In the genomic region with DNA sequence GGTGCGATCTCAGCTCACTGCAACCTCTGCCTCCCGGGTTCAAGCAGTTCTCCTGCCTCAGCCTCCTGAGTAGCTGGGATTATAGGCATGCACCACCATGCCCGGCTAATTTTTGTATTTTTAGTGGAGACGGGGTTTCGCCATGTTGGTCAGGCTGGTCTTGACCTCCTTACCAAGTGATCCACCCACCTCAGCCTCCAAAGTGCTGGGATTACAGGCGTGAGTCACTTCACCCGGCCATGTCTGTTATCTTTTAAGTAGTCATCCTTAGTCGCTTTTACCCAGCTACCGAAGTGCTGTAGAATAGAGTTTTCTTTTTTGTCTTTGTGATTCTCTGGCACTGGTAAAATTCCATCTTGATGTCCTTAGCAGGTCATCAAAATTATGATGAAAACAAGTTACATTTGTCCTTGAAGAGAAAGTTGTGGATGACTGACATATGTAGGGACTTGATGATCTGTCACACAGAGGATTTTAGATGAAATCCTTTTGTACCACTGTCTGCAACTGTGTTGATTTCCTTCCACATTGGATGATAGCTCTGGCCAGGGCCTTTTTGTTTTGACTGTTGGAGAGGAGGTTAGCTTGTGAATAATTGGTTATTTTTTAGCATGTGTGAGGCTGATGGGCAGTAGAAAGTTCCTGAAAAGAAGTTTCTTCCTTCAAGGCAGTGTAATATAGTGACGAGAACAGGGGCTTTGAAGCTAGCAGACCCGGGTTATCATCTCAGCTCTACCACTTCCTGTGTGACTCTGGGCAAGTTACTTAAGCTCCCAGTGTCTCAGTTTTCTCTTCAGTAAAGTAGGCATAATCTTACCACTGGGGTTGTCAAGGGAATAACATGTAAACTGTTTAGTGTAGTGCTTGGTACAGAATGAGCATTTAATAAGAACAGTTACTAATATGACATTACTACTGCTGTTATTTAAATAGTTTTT, we compare ENCODE assay signal across 8 cellular contexts. TPM values are rescaled to one million over a fixed set of nuclear protein-coding genes. Genes with fewer than 3 reads are reported as not detected.
DNase-seq lines count a peak whose midpoint lies in the region; ATAC-seq, FAIRE-seq and TF ChIP-seq lines count a peak whose summit lies in the region.

No MANE protein-coding gene starts in this region.

- H3K27ac Mint-ChIP-seq in naive thymus-derived CD8-positive, alpha-beta T cell, result peak overlapping the region; percentile 88 to 96 (median 92)

- peak overlapping the region in 9 of 10 donors; percentile 34 to 72 (median 66) for H3K4me3 Mint-ChIP-seq in naive thymus-derived CD8-positive, alpha-beta T cell

- POLR2A ChIA-PET in naive thymus-derived CD8-positive, alpha-beta T cell (lab: Charles Lee), result interaction anchor here (1.4 to 7.8 kb wide), 2 partner anchors 12 to 18 kb away, joined by 4 to 64 read pairs; partner anchors contain the start of gene ATG7

- peak; percentile 20 for DNase-seq in activated gamma-delta T cell treated with anti-CD3 and anti-CD28 coated beads, Interleukin-2, amount 50 U/mL, for 16 hours (ENCODE audit: low read depth)
- DNase-seq in naive thymus-derived CD8-positive, alpha-beta T cell, result peak in 7 of 10 donors; percentile 17 to 61 (median 47)
- no peak for DNase-seq in iPS-NIHi7 (ENCODE audit: extremely low spot score)
- no peak for DNase-seq in NCI-H510A (lab: John Stamatoyannopoulos, UW)
- DNase-seq in D721Med (ENCODE audit: insufficient read length, low spot score), result no peak

- ATAC-seq in GM18861 (IDR thresholded peaks at IDR 0.05; ENCODE audit: unreplicated experiment), result peak; percentile 30
- peak; percentile 33 for ATAC-seq in HG03378 (IDR thresholded peaks at IDR 0.05; ENCODE audit: unreplicated experiment)
- ATAC-seq in naive thymus-derived CD8-positive, alpha-beta T cell, result peak; percentile 89 to 90
- no peak for ATAC-seq in HG02588 (IDR thresholded peaks at IDR 0.05; ENCODE audit: unreplicated experiment)

- no peaks in the 10 kb centered on the region for H3K27me3 Mint-ChIP-seq in naive thymus-derived CD8-positive, alpha-beta T cell

- H3K36me3 Mint-ChIP-seq in naive thymus-derived CD8-positive, alpha-beta T cell, result peaks cover 0 to 4% (median 2%) of the 10 kb centered on the region in 3 donors

- TF ChIP-seq CTCF in D721Med (IDR thresholded peaks at IDR 0.05; ENCODE audit: insufficient read depth, missing control alignments), result no peak

- H3K4me1 Mint-ChIP-seq in naive thymus-derived CD8-positive, alpha-beta T cell, result peaks cover 35 to 63% (median 56%) of the 10 kb centered on the region in 4 donors

- FAIRE-seq in D721Med (lab: Jason Lieb, UNC), result no peak

- no peaks in the 10 kb centered on the region for H3K9me3 Mint-ChIP-seq in naive thymus-derived CD8-positive, alpha-beta T cell

RNA-seq across cellular contexts. Expression of gene ATG7, which starts 18.8 kb away (rescaled TPM):
- total RNA-seq in naive thymus-derived CD8-positive, alpha-beta T cell, result 10 to 100 TPM; 28.6 to 28.7 TPM
- 10 to 100 TPM in 2 of 3 donors, 1 to 10 TPM in 1; 6.0 to 15.3 (median 10.3) TPM for polyA plus RNA-seq in naive thymus-derived CD8-positive, alpha-beta T cell

Comparison
In these comparisons a context has a peak if more than half of its experiments do, and no peak if none do; other contexts are left out.
1. DNase-seq: peak in activated gamma-delta T cell treated with anti-CD3 and anti-CD28 coated beads, Interleukin-2, amount 50 U/mL, for 16 hours (single experiment) and naive thymus-derived CD8-positive, alpha-beta T cell (7 of 10); none in iPS-NIHi7 (single experiment), NCI-H510A (single experiment) and D721Med (single experiment).